Comparison of ENCODE assay signal across 22 cellular contexts in genomic region chr21:41745026-41745820, GRCh38. TPM values are rescaled to one million over a fixed set of nuclear protein-coding genes. Genes with fewer than 3 reads are reported as not detected.
"Had no signal": no experiment of that assay in that cellular context is flagged by ENCODE, and none has a peak within 500 bp of the region (broad histone marks: within the 10 kb centered on the region; RNA-seq: fewer than 3 reads in every experiment).

No MANE protein-coding gene starts in this region.

- ATAC-seq: esophagus mucosa; naive thymus-derived CD4-positive, alpha-beta T cell; stimulated activated naive CD8-positive, alpha-beta T cell treated with anti-CD3 and anti-CD28 coated beads, Interleukin-15, amount 100 ng/mL, for 72 hours had no signal

- H3K9me3 Mint-ChIP-seq: naive thymus-derived CD4-positive, alpha-beta T cell; nephron progenitor cell; stimulated activated memory B cell treated with anti-CD40 and anti-IgM and Interleukin-4, amounts not matched to agents 10 μg/mL and 1 μg/mL and 100 μg/mL, for 72 hours; stimulated activated naive CD8-positive, alpha-beta T cell treated with anti-CD3 and anti-CD28 coated beads, Interleukin-15, amount 100 ng/mL, for 72 hours had no signal

- H3K36me3 ChIP-seq: colonic mucosa, heart left ventricle, right atrium auricular region, tibial nerve had no signal

- H3K4me1 ChIP-seq: colonic mucosa, heart left ventricle, right atrium auricular region, testis, tibial nerve, upper lobe of right lung had no signal

- H3K27me3 ChIP-seq: colonic mucosa, right atrium auricular region, testis, tibial nerve, upper lobe of right lung, vagina had no signal

- H3K27me3 Mint-ChIP-seq: naive thymus-derived CD4-positive, alpha-beta T cell; stimulated activated naive CD8-positive, alpha-beta T cell treated with anti-CD3 and anti-CD28 coated beads, Interleukin-15, amount 100 ng/mL, for 72 hours had no signal

- H3K4me2 ChIP-seq: smooth muscle cell had no signal

- H3K9me3 ChIP-seq: colonic mucosa, heart left ventricle, right atrium auricular region, testis, tibial nerve, upper lobe of right lung, vagina had no signal

- H3K4me1 Mint-ChIP-seq: naive thymus-derived CD4-positive, alpha-beta T cell; stimulated activated memory B cell treated with anti-CD40 and anti-IgM and Interleukin-4, amounts not matched to agents 10 μg/mL and 1 μg/mL and 100 μg/mL, for 72 hours; stimulated activated naive CD8-positive, alpha-beta T cell treated with anti-CD3 and anti-CD28 coated beads, Interleukin-15, amount 100 ng/mL, for 72 hours had no signal

- H3K4me3 ChIP-seq: colonic mucosa, heart left ventricle, right atrium auricular region, smooth muscle cell, testis, tibial nerve, upper lobe of right lung, vagina had no signal

- H3K36me3 Mint-ChIP-seq: stimulated activated memory B cell treated with anti-CD40 and anti-IgM and Interleukin-4, amounts not matched to agents 10 μg/mL and 1 μg/mL and 100 μg/mL, for 72 hours had no signal

- DNase-seq: colonic mucosa; dermis blood vessel endothelial cell; effector CD4-positive, alpha-beta T cell; hippocampal formation; kidney glomerular epithelial cell; mammary epithelial cell; naive thymus-derived CD4-positive, alpha-beta T cell; nephron progenitor cell; stimulated activated CD4-positive, alpha-beta T cell treated with anti-CD3 and anti-CD28 coated beads, Interleukin-4, amount 100 ng/mL, for 24 hours; stimulated activated naive CD8-positive, alpha-beta T cell treated with anti-CD3 and anti-CD28 coated beads, Interleukin-15, amount 100 ng/mL, for 72 hours; testis; upper lobe of right lung had no signal

- H3K27ac ChIP-seq: colonic mucosa, heart left ventricle, right atrium auricular region, testis, tibial nerve, upper lobe of right lung, vagina had no signal

- H3K27ac Mint-ChIP-seq: naive thymus-derived CD4-positive, alpha-beta T cell; nephron progenitor cell; stimulated activated memory B cell treated with anti-CD40 and anti-IgM and Interleukin-4, amounts not matched to agents 10 μg/mL and 1 μg/mL and 100 μg/mL, for 72 hours had no signal

- H3K4me3 Mint-ChIP-seq: naive thymus-derived CD4-positive, alpha-beta T cell; nephron progenitor cell; stimulated activated memory B cell treated with anti-CD40 and anti-IgM and Interleukin-4, amounts not matched to agents 10 μg/mL and 1 μg/mL and 100 μg/mL, for 72 hours; stimulated activated naive CD8-positive, alpha-beta T cell treated with anti-CD3 and anti-CD28 coated beads, Interleukin-15, amount 100 ng/mL, for 72 hours had no signal

RNA-seq across cellular contexts. Expression of gene RIPK4, which starts 21.6 kb away (rescaled TPM):
- total RNA-seq: frontal cortex, mesenteric fat pad had no signal
- polyA plus RNA-seq: fibroblast of lung had no signal
